Comparison of ENCODE assay signal across 9 cellular contexts in the genomic region with DNA sequence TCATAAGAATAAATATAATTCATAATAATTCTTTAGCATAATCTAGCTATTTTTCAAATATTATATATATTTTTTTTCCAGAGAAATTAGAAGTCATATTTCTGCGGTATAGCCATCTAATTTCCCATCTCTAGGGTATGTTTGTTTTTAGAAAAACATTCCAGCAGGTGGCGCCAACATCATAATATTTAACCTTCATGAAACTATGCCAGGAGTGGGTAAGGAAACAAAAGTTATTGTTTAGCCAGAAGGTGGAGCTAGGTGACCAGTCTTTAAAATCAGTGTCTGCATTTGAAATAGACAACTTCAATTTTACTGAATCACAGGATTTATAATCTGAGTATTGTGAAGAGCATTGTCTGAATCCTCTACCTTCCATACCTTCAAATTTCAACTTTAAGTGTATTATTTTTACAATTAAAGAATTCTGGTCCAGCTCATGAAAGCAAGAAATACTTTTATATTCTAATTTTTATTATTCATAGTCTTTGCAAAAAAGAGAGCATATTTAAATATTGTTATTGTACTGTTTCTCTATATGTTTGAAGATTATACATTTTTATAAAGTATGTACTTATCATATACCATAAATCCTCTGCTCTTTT. TPM values are rescaled to one million over a fixed set of nuclear protein-coding genes. Genes with fewer than 3 reads are reported as not detected.
DNase-seq lines count a peak whose midpoint lies in the region; ATAC-seq and TF ChIP-seq lines count a peak whose summit lies in the region.
"Had no signal": no experiment of that assay in that cellular context is flagged by ENCODE, and none has a peak within 500 bp of the region (broad histone marks: within the 10 kb centered on the region; RNA-seq: fewer than 3 reads in every experiment).

No MANE protein-coding gene starts in this region.

- no peaks in the 10 kb centered on the region for H3K36me3 Mint-ChIP-seq in CD4-positive, alpha-beta memory T cell

- H3K4me1 Mint-ChIP-seq in CD4-positive, alpha-beta memory T cell = no peaks in the 10 kb centered on the region

- no peaks in the 10 kb centered on the region for H3K9me3 ChIP-seq in CD4-positive, alpha-beta memory T cell (ENCODE audit: control insufficient read depth in 1 of 2, low read length in 2 of 2)
- H3K9me3 ChIP-seq in WERI-Rb-1 (ENCODE audit: severe bottlenecking) = no peaks in the 10 kb centered on the region

- POLR2A ChIA-PET in CD4-positive, alpha-beta memory T cell (lab: Charles Lee; ENCODE audit: partially characterized antibody) = interaction anchor here (1.8 kb wide), 1 partner anchor 47 kb away, joined by 5 read pairs; a partner anchor contains a TSS

- H3K4me3 ChIP-seq in CD4-positive, alpha-beta memory T cell (ENCODE audit: low read length in 2 of 2) = no peak overlapping the region
- H3K4me3 ChIP-seq in WERI-Rb-1 (ENCODE audit: low read depth, low read length) = no peak overlapping the region

- no peak overlapping the region for H3K4me3 Mint-ChIP-seq in CD4-positive, alpha-beta memory T cell

- intact Hi-C loops in CD4-positive, alpha-beta memory T cell (cut with micrococcal nuclease) = no loop called here
- intact Hi-C loops in left colon (cut with DNase I, micrococcal nuclease) = no loop called here

- H3K27me3 ChIP-seq in CD4-positive, alpha-beta memory T cell (ENCODE audit: insufficient read depth, low read length) = no peaks in the 10 kb centered on the region
- no peaks in the 10 kb centered on the region for H3K27me3 ChIP-seq in WERI-Rb-1 (ENCODE audit: insufficient read depth, low read depth, severe bottlenecking)

- peak; percentile 87 for ATAC-seq in GM19324 (IDR thresholded peaks at IDR 0.05; ENCODE audit: low FRiP score, unreplicated experiment)
- ATAC-seq in HG03342 (IDR thresholded peaks at IDR 0.05; ENCODE audit: unreplicated experiment) = peak; percentile 98
- peak; percentile 77 for ATAC-seq in left colon

- CTCF ChIA-PET in CD4-positive, alpha-beta memory T cell (lab: Charles Lee; ENCODE audit: partially characterized antibody) = interaction anchor here (0.8 to 2.5 kb wide), 15 partner anchors 9 to 505 kb away, joined by 3 to 16 read pairs (median 4); a partner anchor contains a TSS

- no peaks in the 10 kb centered on the region for H3K4me1 ChIP-seq in CD4-positive, alpha-beta memory T cell (ENCODE audit: insufficient read depth, low read length)

- H3K27ac ChIP-seq in CD4-positive, alpha-beta memory T cell (ENCODE audit: low read depth, low read length) = no peak overlapping the region
- H3K27ac ChIP-seq in WERI-Rb-1 = no peak overlapping the region

- H3K27ac Mint-ChIP-seq in CD4-positive, alpha-beta memory T cell = no peak overlapping the region

- no peaks in the 10 kb centered on the region for H3K27me3 Mint-ChIP-seq in CD4-positive, alpha-beta memory T cell

- H3K36me3 ChIP-seq in CD4-positive, alpha-beta memory T cell (ENCODE audit: insufficient read depth, low read length) = no peaks in the 10 kb centered on the region
- H3K36me3 ChIP-seq in WERI-Rb-1 = no peaks in the 10 kb centered on the region

- peak; percentile 46 for TF ChIP-seq CTCF in WERI-Rb-1 (IDR thresholded peaks at IDR 0.05; ENCODE audit: low read depth, low read length)

- no peaks in the 10 kb centered on the region for H3K9me3 Mint-ChIP-seq in CD4-positive, alpha-beta memory T cell

- DNase-seq in CD4-positive, alpha-beta memory T cell = peak; percentile 50 to 66 (median 62)
- peak; percentile 91 for DNase-seq in NCI-H2227 (lab: John Stamatoyannopoulos, UW; ENCODE audit: unreplicated experiment)
- peak; percentile 66 for DNase-seq in WERI-Rb-1
- peak; percentile 44 for DNase-seq in central memory CD4-positive, alpha-beta T cell
- DNase-seq in left colon = peak in 1 of 2 donors; percentile 82
- peak; percentile 6 to 9 (median 7) for DNase-seq in stimulated activated CD4-positive, alpha-beta T cell treated with anti-CD3 and anti-CD28 coated beads, TNF-alpha, amount 100 ng/mL, for 1 hour (ENCODE audit: low read depth in 3 of 3, low spot score in 1 of 3)

RNA-seq across cellular contexts. Expression of a gene that starts 15.7 kb away (rescaled TPM):
- total RNA-seq in CD4-positive, alpha-beta memory T cell = not detected
- not detected for polyA plus RNA-seq in CD4-positive, alpha-beta memory T cell
- not detected for total RNA-seq in left colon
- total RNA-seq: activated CD8-positive, alpha-beta memory T cell treated with anti-CD3 and anti-CD28 coated beads for 36 hours had no signal

RNA-seq across cellular contexts. Expression of a gene that starts 46.4 kb away (rescaled TPM):
- 10 to 100 TPM; 64.3 to 73.8 TPM for total RNA-seq in CD4-positive, alpha-beta memory T cell
- polyA plus RNA-seq in CD4-positive, alpha-beta memory T cell = 10 to 100 TPM; 46.5 to 75.0 TPM
- total RNA-seq in left colon = 10 to 100 TPM; 21.7 to 30.2 TPM
